10 cellular contexts compared by ENCODE assay signal in genomic region chrX:10085223-10085622, GRCh38.
DNase-seq lines count a peak whose midpoint lies in the region; ATAC-seq and TF ChIP-seq lines count a peak whose summit lies in the region.
"Had no signal": no experiment of that assay in that cellular context is flagged by ENCODE, and none has a peak within 500 bp of the region (broad histone marks: within the 10 kb centered on the region; RNA-seq: fewer than 3 reads in every experiment).

No MANE protein-coding gene starts in this region.

- H3K9me3 Mint-ChIP-seq in T-cell: no peaks in the 10 kb centered on the region
- no peaks in the 10 kb centered on the region for H3K9me3 Mint-ChIP-seq in memory B cell

- H3K27me3 Mint-ChIP-seq in T-cell (no peaks in the 10 kb centered on the region), memory B cell (no peaks in the 10 kb centered on the region)

- H3K4me1 Mint-ChIP-seq in T-cell: peaks cover 38 to 59% (median 44%) of the 10 kb centered on the region in 3 donors
- H3K4me1 Mint-ChIP-seq in memory B cell: peaks cover 20% of the 10 kb centered on the region

- ATAC-seq in GM21381 (IDR thresholded peaks at IDR 0.05; ENCODE audit: unreplicated experiment) (peak; percentile 40), T-cell (replicated peaks in 1 of 4) (peak; percentile 68 to 82 (median 76)), memory B cell (ENCODE audit: low read depth) (peak; percentile 60), HG02884 (IDR thresholded peaks at IDR 0.05; ENCODE audit: unreplicated experiment) (no peak)
- ATAC-seq: K562 had no signal

- no peaks in the 10 kb centered on the region for H3K9me3 ChIP-seq in colonic mucosa

- no peak for TF ChIP-seq CTCF in colonic mucosa (IDR thresholded peaks at IDR 0.05)

- no peaks in the 10 kb centered on the region for H3K36me3 ChIP-seq in colonic mucosa

- H3K9ac ChIP-seq in colonic mucosa (ENCODE audit: low read depth in 2 of 2, low read length in 2 of 2): no peak overlapping the region

- no peaks in the 10 kb centered on the region for H3K27me3 ChIP-seq in colonic mucosa

- no peak overlapping the region for H3K27ac ChIP-seq in colonic mucosa

- no peak overlapping the region for H3K4me3 ChIP-seq in colonic mucosa
- H3K4me3 ChIP-seq: K562 had no signal

- CTCF ChIA-PET in T-cell (lab: Charles Lee): interaction anchor here (0.6 to 3.1 kb wide), 7 partner anchors 26 to 94 kb away, joined by 3 to 17 read pairs (median 4); no protein-coding TSS in a partner anchor

- intact Hi-C loops in colonic mucosa (cut with DNase I): no loop called here

- DNase-seq in ELR (ENCODE audit: low read depth): peak; percentile 15
- no peak for DNase-seq in T-cell
- DNase-seq in memory B cell (ENCODE audit: low spot score in 2 of 2): no peak
- no peak for DNase-seq in hypothalamus (lab: John Stamatoyannopoulos, UW)
- no peak for DNase-seq in colonic mucosa
- DNase-seq in SKM-1 treated with dmso at 0.1 percent for 144 hours (lab: John Stamatoyannopoulos, UW; ENCODE audit: unreplicated experiment): no peak
- DNase-seq: NCI-H510A treated with DMSO at 0.1 percent for 48 hours had no signal

- H3K36me3 Mint-ChIP-seq in T-cell (peaks cover 3% of the 10 kb centered on the region), memory B cell (peaks cover 7% of the 10 kb centered on the region)

- POLR2A ChIA-PET in T-cell (lab: Charles Lee): interaction anchor here (0.6 to 1.1 kb wide), 4 partner anchors 12 to 1792 kb away, joined by 5 read pairs; no protein-coding TSS in a partner anchor

- H3K4me3 Mint-ChIP-seq in T-cell (peak overlapping the region; percentile 37 to 46 (median 38)), memory B cell (peak overlapping the region; percentile 14)

- peak overlapping the region; percentile 83 to 90 for H3K27ac Mint-ChIP-seq in T-cell
- H3K27ac Mint-ChIP-seq in memory B cell: no peak overlapping the region

- no peaks in the 10 kb centered on the region for H3K4me1 ChIP-seq in colonic mucosa
